ENCODE assay signal across 33 cellular contexts in genomic region chr19:35397064-35397463, GRCh38. TPM values are rescaled to one million over a fixed set of nuclear protein-coding genes. Genes with fewer than 3 reads are reported as not detected.
"Had no signal": no experiment of that assay in that cellular context is flagged by ENCODE, and none has a peak within 500 bp of the region (broad histone marks: within the 10 kb centered on the region; RNA-seq: fewer than 3 reads in every experiment).

No MANE protein-coding gene starts in this region.

- DNase-seq: activated CD4-positive, alpha-beta memory T cell treated with anti-CD3 and anti-CD28 coated beads, Interleukin-2, amount 10 ng/mL, durations not matched to agents 7 days and 5 days; activated CD4-positive, alpha-beta T cell treated with anti-CD3 and anti-CD28 coated beads for 1 hour; activated CD4-positive, alpha-beta T cell treated with anti-CD3 and anti-CD28 coated beads for 48 hours; activated CD4-positive, CD25-positive, alpha-beta regulatory T cell; activated CD8-positive, alpha-beta memory T cell treated with anti-CD3 and anti-CD28 coated beads for 24 hours; activated CD8-positive, alpha-beta memory T cell treated with anti-CD3 and anti-CD28 coated beads, Interleukin-2, amount 10 ng/mL, durations not matched to agents 7 days and 5 days; activated CD8-positive, alpha-beta memory T cell treated with anti-CD3 and anti-CD28 coated beads, Interleukin-2, amount 50 U/mL, for 48 hours; activated effector memory CD4-positive, alpha-beta T cell treated with Interleukin-2 at 50 U/mL for 16 hours; activated naive CD4-positive, alpha-beta T cell treated with anti-CD3 and anti-CD28 coated beads, Interleukin-2, amount 10 ng/mL, durations not matched to agents 7 days and 5 days; activated naive CD8-positive, alpha-beta T cell treated with anti-CD3 and anti-CD28 coated beads, Interleukin-2, amount 50 U/mL, for 24 hours; activated T-cell treated with anti-CD3 and anti-CD28 coated beads, Interleukin-2, amount 50 U/mL, for 48 hours; anterior cingulate cortex; central memory CD4-positive, alpha-beta T cell; NCI-H1105; NCI-H1417 treated with DMSO at 0.1 percent for 48 hours; NCI-H1930; NCI-H2081 treated with DMSO at 0.1 percent for 48 hours; NCI-H510A; NCI-H526; NCI-H82; NK-92 treated with Interleukin-12 subunit alpha and Interleukin-12 subunit beta, amount 100 ng/mL, for 24 hours; PC-3; Right ventricle myocardium superior; SW 1271; T-helper 1 cell; T-helper 2 cell; T-helper 9 cell had no signal

- H3K27ac ChIP-seq: KMS-11, RWPE1 had no signal

- H3K4me2 ChIP-seq: KMS-11 had no signal

- ATAC-seq: activated CD8-positive, alpha-beta memory T cell treated with anti-CD3 and anti-CD28 coated beads, Interleukin-2, amount 10 ng/mL, durations not matched to agents 7 days and 5 days; activated naive CD8-positive, alpha-beta T cell treated with anti-CD3 and anti-CD28 coated beads, Interleukin-2, amount 50 U/mL, for 24 hours; PC-3 had no signal

- H3K9ac ChIP-seq: KMS-11 had no signal

RNA-seq across cellular contexts. Expression of gene GPR42, which starts 26.2 kb away (rescaled TPM):
- total RNA-seq: bronchial epithelial cell, cerebellum, LHCN-M2, M059J, PC-3, Right ventricle myocardium superior had no signal

RNA-seq across cellular contexts. Expression of gene FFAR3, which starts 38.8 kb away (rescaled TPM):
- total RNA-seq: activated CD8-positive, alpha-beta memory T cell treated with anti-CD3 and anti-CD28 coated beads, Interleukin-2, amount 10 ng/mL, durations not matched to agents 7 days and 5 days; bronchial epithelial cell; cerebellum; LHCN-M2; M059J; PC-3; Right ventricle myocardium superior had no signal

RNA-seq across cellular contexts. Expression of gene FFAR1, which starts 49.4 kb away (rescaled TPM):
- total RNA-seq: activated CD4-positive, alpha-beta memory T cell treated with anti-CD3 and anti-CD28 coated beads, Interleukin-2, amount 10 ng/mL, durations not matched to agents 7 days and 5 days; activated CD8-positive, alpha-beta memory T cell treated with anti-CD3 and anti-CD28 coated beads, Interleukin-2, amount 10 ng/mL, durations not matched to agents 7 days and 5 days; bronchial epithelial cell; cerebellum; LHCN-M2; M059J; PC-3; Right ventricle myocardium superior had no signal

RNA-seq across cellular contexts. Expression of gene FFAR2, which starts 51.0 kb away (rescaled TPM):
- total RNA-seq: activated CD4-positive, alpha-beta memory T cell treated with anti-CD3 and anti-CD28 coated beads, Interleukin-2, amount 10 ng/mL, durations not matched to agents 7 days and 5 days; activated CD8-positive, alpha-beta memory T cell treated with anti-CD3 and anti-CD28 coated beads, Interleukin-2, amount 10 ng/mL, durations not matched to agents 7 days and 5 days; bronchial epithelial cell; cerebellum; LHCN-M2; M059J; PC-3 had no signal
